Comparison of ENCODE assay signal across 8 cellular contexts in genomic region chr19:6278740-6279619, GRCh38. TPM values are rescaled to one million over a fixed set of nuclear protein-coding genes. Genes with fewer than 3 reads are reported as not detected.
DNase-seq lines count a peak whose midpoint lies in the region; ATAC-seq, FAIRE-seq and TF ChIP-seq lines count a peak whose summit lies in the region.

No MANE protein-coding gene starts in this region.

- peak; percentile 7 for ATAC-seq in HG03460 (IDR thresholded peaks at IDR 0.05; ENCODE audit: unreplicated experiment)
- no peak for ATAC-seq in thoracic aorta (ENCODE audit: insufficient number of reproducible peaks, low FRiP score, low read depth)
- ATAC-seq in HG03039 (IDR thresholded peaks at IDR 0.05; ENCODE audit: unreplicated experiment) = no peak

- H3K9me3 ChIP-seq in kidney (ENCODE audit: control insufficient read depth in 1 of 2, low read length in 2 of 2) (no peaks in the 10 kb centered on the region), thoracic aorta (no peaks in the 10 kb centered on the region)

- H3K27me3 ChIP-seq in BJ (ENCODE audit: control insufficient read depth, insufficient read depth, low read length) (no peaks in the 10 kb centered on the region), thoracic aorta (replicated peaks; ENCODE audit: insufficient read depth) (no peaks in the 10 kb centered on the region)

- POLR2A ChIA-PET in BJ (lab: Charles Lee) = no interaction called here

- DNase-seq in BJ (ENCODE audit: low read depth) (no peak), kidney (no peak), thoracic aorta (ENCODE audit: low spot score) (no peak), HTR-8/SVneo (ENCODE audit: insufficient read length, low spot score) (no peak), NCI-H2171 (lab: John Stamatoyannopoulos, UW) (no peak)
- peak; percentile 9 for DNase-seq in activated naive CD8-positive, alpha-beta T cell treated with anti-CD3 and anti-CD28 coated beads for 36 hours

- H3K4me3 ChIP-seq in BJ (ENCODE audit: low read depth, low read length) (peak overlapping the region; percentile 88), kidney (ENCODE audit: low read length in 2 of 2) (peak overlapping the region; percentile 59 to 76), thoracic aorta (peak overlapping the region; percentile 92)

- peak overlapping the region; percentile 94 for H3K27ac Mint-ChIP-seq in activated naive CD8-positive, alpha-beta T cell treated with anti-CD3 and anti-CD28 coated beads for 36 hours

- H3K4me1 ChIP-seq in kidney (ENCODE audit: control insufficient read depth in 1 of 2, insufficient read depth in 1 of 2, low read depth in 1 of 2, low read length in 2 of 2) (peaks cover 37 to 38% of the 10 kb centered on the region in 2 donors), thoracic aorta (ENCODE audit: control insufficient read depth in 1 of 2, low read depth in 2 of 2) (peaks cover 40 to 51% of the 10 kb centered on the region in 2 donors)

- peaks cover 17% of the 10 kb centered on the region for H3K36me3 Mint-ChIP-seq in activated naive CD8-positive, alpha-beta T cell treated with anti-CD3 and anti-CD28 coated beads for 36 hours

- H3K4me1 Mint-ChIP-seq in activated naive CD8-positive, alpha-beta T cell treated with anti-CD3 and anti-CD28 coated beads for 36 hours = peaks cover 35% of the 10 kb centered on the region

- peaks cover 2% of the 10 kb centered on the region for H3K9me3 Mint-ChIP-seq in activated naive CD8-positive, alpha-beta T cell treated with anti-CD3 and anti-CD28 coated beads for 36 hours

- FAIRE-seq in kidney (lab: Jason Lieb, UNC) (no peak), HTR-8/SVneo (lab: Jason Lieb, UNC) (no peak)

- H3K36me3 ChIP-seq in BJ (ENCODE audit: control insufficient read depth, insufficient read depth, low read length) (no peaks in the 10 kb centered on the region; the same call in 1 of the 2 replicates), kidney (ENCODE audit: control insufficient read depth in 1 of 2, insufficient read depth in 2 of 2, low read length in 2 of 2) (no peaks in the 10 kb centered on the region), thoracic aorta (no peaks in the 10 kb centered on the region)

- peak overlapping the region; percentile 45 to 55 for H3K27ac ChIP-seq in kidney (ENCODE audit: low read depth in 2 of 2, low read length in 2 of 2)
- peak overlapping the region; percentile 72 to 76 for H3K27ac ChIP-seq in thoracic aorta

- H3K4me3 Mint-ChIP-seq in activated naive CD8-positive, alpha-beta T cell treated with anti-CD3 and anti-CD28 coated beads for 36 hours = peak overlapping the region; percentile 99

- CTCF ChIA-PET in BJ (lab: Yijun Ruan, JAX) = interaction anchor here (0.7 to 4.3 kb wide), 3 partner anchors 18 to 59 kb away, joined by 3 to 38 read pairs (median 3); no protein-coding TSS in a partner anchor

- no peaks in the 10 kb centered on the region for H3K27me3 Mint-ChIP-seq in activated naive CD8-positive, alpha-beta T cell treated with anti-CD3 and anti-CD28 coated beads for 36 hours

- intact Hi-C loops in kidney (cut with DNase I) = no loop called here

- H3K9ac ChIP-seq in kidney (ENCODE audit: low read length in 2 of 2) = peak overlapping the region; percentile 60 to 88

- TF ChIP-seq CTCF in BJ (IDR thresholded peaks at IDR 0.05; ENCODE audit: insufficient read depth, low read depth, low read length) (no peak), kidney (IDR thresholded peaks at IDR 0.05; ENCODE audit: borderline replicate concordance, extremely low read depth, insufficient read depth) (no peak), thoracic aorta (IDR thresholded peaks at IDR 0.05) (no peak)

RNA-seq across cellular contexts. Expression of gene MLLT1, which starts 0.8 kb away (rescaled TPM):
- polyA plus RNA-seq in BJ (2011; rRNA removed) (19.0 and 28.1 TPM in 2 replicates), kidney (ENCODE audit: insufficient read depth, low read depth, low replicate concordance) (32.0 TPM)
- 25.7 and 27.5 TPM in 2 replicates for polyA minus RNA-seq in BJ (2011; rRNA and poly(A)+ RNA removed)
- total RNA-seq in activated naive CD8-positive, alpha-beta T cell treated with anti-CD3 and anti-CD28 coated beads for 36 hours = 10 to 100 TPM; 55.2 to 56.8 TPM
- total RNA-seq in kidney (53.2 TPM), thoracic aorta (10 to 100 TPM; 23.0 to 31.4 TPM)

RNA-seq across cellular contexts. Expression of gene ACER1, which starts 54.4 kb away (rescaled TPM):
- 0.05 and 0.10 TPM in 2 replicates for polyA plus RNA-seq in BJ (2011; rRNA removed)
- polyA minus RNA-seq in BJ (2011; rRNA and poly(A)+ RNA removed) = not detected in 2 replicates
- not detected for total RNA-seq in activated naive CD8-positive, alpha-beta T cell treated with anti-CD3 and anti-CD28 coated beads for 36 hours
- total RNA-seq in kidney = not detected
- polyA plus RNA-seq in kidney (ENCODE audit: insufficient read depth, low read depth, low replicate concordance) = not detected
- total RNA-seq in thoracic aorta = not detected
